ENCODE assay signal across 2 cellular contexts in the genomic region with DNA sequence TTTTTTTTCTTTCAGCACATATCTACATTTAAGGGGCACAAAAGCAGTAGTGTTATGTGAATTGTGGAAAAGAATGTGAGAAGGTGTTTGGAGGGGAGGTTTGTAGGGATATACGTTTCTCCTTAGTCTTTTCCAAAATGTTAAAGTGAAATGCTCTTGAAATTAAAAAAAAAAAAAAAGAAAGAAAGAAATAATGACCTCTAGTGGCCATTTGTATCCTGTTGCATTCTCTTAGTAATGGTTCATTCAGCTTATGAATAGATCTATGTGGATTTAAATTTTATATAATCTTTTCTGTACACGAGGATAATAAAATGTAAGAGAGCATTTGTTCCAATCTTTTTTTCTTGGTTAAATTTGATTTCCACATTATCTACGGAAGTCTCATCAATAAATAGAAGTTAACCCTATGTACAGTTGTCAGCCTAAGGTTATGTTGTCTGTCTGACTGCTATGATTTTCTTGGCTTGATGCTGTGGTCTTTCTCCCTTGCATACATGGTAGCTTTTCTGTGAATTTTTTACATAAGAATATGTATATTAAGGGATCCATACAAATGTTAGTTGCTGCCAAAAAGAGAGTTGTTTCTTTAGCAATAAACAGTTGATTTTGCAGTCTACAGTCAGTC.
TF ChIP-seq lines count a peak whose summit lies in the region.

No MANE protein-coding gene starts in this region.

TF ChIP-seq in GM23338, 12 proteins besides CTCF, POLR2A, EP300 and RAD21 (continues in another document):
- TF ChIP-seq EZH2phosphoT487 (IDR thresholded peaks at IDR 0.05; ENCODE audit: unreplicated experiment) (no peak), CREB1 (CRISPR knock-in tag; IDR thresholded peaks at IDR 0.05; ENCODE audit: low read depth) (no peak), NANOG (IDR thresholded peaks at IDR 0.05; ENCODE audit: borderline replicate concordance) (no peak), JUNB (IDR thresholded peaks at IDR 0.05; ENCODE audit: unreplicated experiment) (no peak), POLR2AphosphoS5 (IDR thresholded peaks at IDR 0.05; ENCODE audit: low read depth) (no peak), STAT1 (IDR thresholded peaks at IDR 0.05; ENCODE audit: unreplicated experiment) (no peak), ZNF331 (CRISPR knock-in tag; IDR thresholded peaks at IDR 0.05; ENCODE audit: low read depth) (no peak), ZNF114 (CRISPR knock-in tag; IDR thresholded peaks at IDR 0.05) (no peak)
- TF ChIP-seq, protein P1, sequence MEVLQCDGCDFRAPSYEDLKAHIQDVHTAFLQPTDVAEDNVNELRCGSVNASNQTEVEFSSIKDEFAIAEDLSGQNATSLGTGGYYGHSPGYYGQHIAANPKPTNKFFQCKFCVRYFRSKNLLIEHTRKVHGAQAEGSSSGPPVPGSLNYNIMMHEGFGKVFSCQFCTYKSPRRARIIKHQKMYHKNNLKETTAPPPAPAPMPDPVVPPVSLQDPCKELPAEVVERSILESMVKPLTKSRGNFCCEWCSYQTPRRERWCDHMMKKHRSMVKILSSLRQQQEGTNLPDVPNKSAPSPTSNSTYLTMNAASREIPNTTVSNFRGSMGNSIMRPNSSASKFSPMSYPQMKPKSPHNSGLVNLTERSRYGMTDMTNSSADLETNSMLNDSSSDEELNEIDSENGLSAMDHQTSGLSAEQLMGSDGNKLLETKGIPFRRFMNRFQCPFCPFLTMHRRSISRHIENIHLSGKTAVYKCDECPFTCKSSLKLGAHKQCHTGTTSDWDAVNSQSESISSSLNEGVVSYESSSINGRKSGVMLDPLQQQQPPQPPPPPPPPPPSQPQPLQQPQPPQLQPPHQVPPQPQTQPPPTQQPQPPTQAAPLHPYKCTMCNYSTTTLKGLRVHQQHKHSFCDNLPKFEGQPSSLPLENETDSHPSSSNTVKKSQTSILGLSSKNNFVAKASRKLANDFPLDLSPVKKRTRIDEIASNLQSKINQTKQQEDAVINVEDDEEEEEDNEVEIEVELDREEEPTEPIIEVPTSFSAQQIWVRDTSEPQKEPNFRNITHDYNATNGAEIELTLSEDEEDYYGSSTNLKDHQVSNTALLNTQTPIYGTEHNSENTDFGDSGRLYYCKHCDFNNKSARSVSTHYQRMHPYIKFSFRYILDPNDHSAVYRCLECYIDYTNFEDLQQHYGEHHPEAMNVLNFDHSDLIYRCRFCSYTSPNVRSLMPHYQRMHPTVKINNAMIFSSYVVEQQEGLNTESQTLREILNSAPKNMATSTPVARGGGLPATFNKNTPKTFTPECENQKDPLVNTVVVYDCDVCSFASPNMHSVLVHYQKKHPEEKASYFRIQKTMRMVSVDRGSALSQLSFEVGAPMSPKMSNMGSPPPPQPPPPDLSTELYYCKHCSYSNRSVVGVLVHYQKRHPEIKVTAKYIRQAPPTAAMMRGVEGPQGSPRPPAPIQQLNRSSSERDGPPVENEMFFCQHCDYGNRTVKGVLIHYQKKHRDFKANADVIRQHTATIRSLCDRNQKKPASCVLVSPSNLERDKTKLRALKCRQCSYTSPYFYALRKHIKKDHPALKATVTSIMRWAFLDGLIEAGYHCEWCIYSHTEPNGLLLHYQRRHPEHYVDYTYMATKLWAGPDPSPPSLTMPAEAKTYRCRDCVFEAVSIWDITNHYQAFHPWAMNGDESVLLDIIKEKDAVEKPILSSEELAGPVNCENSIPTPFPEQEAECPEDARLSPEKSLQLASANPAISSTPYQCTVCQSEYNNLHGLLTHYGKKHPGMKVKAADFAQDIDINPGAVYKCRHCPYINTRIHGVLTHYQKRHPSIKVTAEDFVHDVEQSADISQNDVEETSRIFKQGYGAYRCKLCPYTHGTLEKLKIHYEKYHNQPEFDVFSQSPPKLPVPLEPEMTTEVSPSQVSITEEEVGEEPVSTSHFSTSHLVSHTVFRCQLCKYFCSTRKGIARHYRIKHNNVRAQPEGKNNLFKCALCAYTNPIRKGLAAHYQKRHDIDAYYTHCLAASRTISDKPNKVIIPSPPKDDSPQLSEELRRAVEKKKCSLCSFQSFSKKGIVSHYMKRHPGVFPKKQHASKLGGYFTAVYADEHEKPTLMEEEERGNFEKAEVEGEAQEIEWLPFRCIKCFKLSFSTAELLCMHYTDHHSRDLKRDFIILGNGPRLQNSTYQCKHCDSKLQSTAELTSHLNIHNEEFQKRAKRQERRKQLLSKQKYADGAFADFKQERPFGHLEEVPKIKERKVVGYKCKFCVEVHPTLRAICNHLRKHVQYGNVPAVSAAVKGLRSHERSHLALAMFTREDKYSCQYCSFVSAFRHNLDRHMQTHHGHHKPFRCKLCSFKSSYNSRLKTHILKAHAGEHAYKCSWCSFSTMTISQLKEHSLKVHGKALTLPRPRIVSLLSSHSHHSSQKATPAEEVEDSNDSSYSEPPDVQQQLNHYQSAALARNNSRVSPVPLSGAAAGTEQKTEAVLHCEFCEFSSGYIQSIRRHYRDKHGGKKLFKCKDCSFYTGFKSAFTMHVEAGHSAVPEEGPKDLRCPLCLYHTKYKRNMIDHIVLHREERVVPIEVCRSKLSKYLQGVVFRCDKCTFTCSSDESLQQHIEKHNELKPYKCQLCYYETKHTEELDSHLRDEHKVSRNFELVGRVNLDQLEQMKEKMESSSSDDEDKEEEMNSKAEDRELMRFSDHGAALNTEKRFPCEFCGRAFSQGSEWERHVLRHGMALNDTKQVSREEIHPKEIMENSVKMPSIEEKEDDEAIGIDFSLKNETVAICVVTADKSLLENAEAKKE (CRISPR knock-in tag; IDR thresholded peaks at IDR 0.05) = no peak
- TF ChIP-seq, protein P2, sequence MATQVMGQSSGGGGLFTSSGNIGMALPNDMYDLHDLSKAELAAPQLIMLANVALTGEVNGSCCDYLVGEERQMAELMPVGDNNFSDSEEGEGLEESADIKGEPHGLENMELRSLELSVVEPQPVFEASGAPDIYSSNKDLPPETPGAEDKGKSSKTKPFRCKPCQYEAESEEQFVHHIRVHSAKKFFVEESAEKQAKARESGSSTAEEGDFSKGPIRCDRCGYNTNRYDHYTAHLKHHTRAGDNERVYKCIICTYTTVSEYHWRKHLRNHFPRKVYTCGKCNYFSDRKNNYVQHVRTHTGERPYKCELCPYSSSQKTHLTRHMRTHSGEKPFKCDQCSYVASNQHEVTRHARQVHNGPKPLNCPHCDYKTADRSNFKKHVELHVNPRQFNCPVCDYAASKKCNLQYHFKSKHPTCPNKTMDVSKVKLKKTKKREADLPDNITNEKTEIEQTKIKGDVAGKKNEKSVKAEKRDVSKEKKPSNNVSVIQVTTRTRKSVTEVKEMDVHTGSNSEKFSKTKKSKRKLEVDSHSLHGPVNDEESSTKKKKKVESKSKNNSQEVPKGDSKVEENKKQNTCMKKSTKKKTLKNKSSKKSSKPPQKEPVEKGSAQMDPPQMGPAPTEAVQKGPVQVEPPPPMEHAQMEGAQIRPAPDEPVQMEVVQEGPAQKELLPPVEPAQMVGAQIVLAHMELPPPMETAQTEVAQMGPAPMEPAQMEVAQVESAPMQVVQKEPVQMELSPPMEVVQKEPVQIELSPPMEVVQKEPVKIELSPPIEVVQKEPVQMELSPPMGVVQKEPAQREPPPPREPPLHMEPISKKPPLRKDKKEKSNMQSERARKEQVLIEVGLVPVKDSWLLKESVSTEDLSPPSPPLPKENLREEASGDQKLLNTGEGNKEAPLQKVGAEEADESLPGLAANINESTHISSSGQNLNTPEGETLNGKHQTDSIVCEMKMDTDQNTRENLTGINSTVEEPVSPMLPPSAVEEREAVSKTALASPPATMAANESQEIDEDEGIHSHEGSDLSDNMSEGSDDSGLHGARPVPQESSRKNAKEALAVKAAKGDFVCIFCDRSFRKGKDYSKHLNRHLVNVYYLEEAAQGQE (IDR thresholded peaks at IDR 0.05; ENCODE audit: unreplicated experiment) = no peak

TF ChIP-seq in SK-N-SH, 30 proteins besides CTCF, POLR2A, EP300 and RAD21:
- TF ChIP-seq MXI1 (IDR thresholded peaks at IDR 0.05; ENCODE audit: low read depth, low read length) = no peak
- no peak for TF ChIP-seq TEAD4 (IDR thresholded peaks at IDR 0.05; ENCODE audit: borderline replicate concordance, insufficient read depth)
- TF ChIP-seq SMC3 (IDR thresholded peaks at IDR 0.05; ENCODE audit: low read depth, low read length) = peak; percentile 9; the same call in 1 of the 2 replicates
- TF ChIP-seq MEF2A (IDR thresholded peaks at IDR 0.05; ENCODE audit: borderline replicate concordance, low read depth) = no peak
- TF ChIP-seq NFIC (IDR thresholded peaks at IDR 0.05; ENCODE audit: borderline replicate concordance) = no peak
- TF ChIP-seq, protein P3, sequence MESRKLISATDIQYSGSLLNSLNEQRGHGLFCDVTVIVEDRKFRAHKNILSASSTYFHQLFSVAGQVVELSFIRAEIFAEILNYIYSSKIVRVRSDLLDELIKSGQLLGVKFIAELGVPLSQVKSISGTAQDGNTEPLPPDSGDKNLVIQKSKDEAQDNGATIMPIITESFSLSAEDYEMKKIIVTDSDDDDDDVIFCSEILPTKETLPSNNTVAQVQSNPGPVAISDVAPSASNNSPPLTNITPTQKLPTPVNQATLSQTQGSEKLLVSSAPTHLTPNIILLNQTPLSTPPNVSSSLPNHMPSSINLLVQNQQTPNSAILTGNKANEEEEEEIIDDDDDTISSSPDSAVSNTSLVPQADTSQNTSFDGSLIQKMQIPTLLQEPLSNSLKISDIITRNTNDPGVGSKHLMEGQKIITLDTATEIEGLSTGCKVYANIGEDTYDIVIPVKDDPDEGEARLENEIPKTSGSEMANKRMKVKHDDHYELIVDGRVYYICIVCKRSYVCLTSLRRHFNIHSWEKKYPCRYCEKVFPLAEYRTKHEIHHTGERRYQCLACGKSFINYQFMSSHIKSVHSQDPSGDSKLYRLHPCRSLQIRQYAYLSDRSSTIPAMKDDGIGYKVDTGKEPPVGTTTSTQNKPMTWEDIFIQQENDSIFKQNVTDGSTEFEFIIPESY (IDR thresholded peaks at IDR 0.05; ENCODE audit: borderline replicate concordance, low read depth) = no peak
- no peak for TF ChIP-seq GABPA (IDR thresholded peaks at IDR 0.05; ENCODE audit: low read depth)
- TF ChIP-seq GATA2 (CRISPR knock-in tag; IDR thresholded peaks at IDR 0.05) = no peak
- no peak for TF ChIP-seq RCOR1 (IDR thresholded peaks at IDR 0.05; ENCODE audit: low read length)
TF ChIP-seq in SK-N-SH: peak in this region for 1.
